ENCODE assay signal across 40 cellular contexts in genomic region chr1:204132718-204133117, GRCh38. TPM values are rescaled to one million over a fixed set of nuclear protein-coding genes. Genes with fewer than 3 reads are reported as not detected.
"Had no signal": no experiment of that assay in that cellular context is flagged by ENCODE, and none has a peak within 500 bp of the region (broad histone marks: within the 10 kb centered on the region; RNA-seq: fewer than 3 reads in every experiment).

No MANE protein-coding gene starts in this region.

- H3K27ac ChIP-seq: ascending aorta, cardiac muscle cell, WERI-Rb-1 had no signal

- H3K9me3 ChIP-seq: ascending aorta had no signal

- H3K27me3 Mint-ChIP-seq: activated CD4-positive, alpha-beta memory T cell treated with anti-CD3 and anti-CD28 coated beads, Interleukin-2, amount 10 ng/mL, durations not matched to agents 7 days and 5 days; activated CD4-positive, alpha-beta T cell treated with anti-CD3 and anti-CD28 coated beads for 36 hours; activated CD4-positive, alpha-beta T cell treated with anti-CD3 and anti-CD28 coated beads, Interleukin-2, amount 10 ng/mL, durations not matched to agents 7 days and 5 days; activated CD8-positive, alpha-beta memory T cell treated with anti-CD3 and anti-CD28 coated beads, Interleukin-2, amount 10 ng/mL, durations not matched to agents 7 days and 5 days; activated naive CD4-positive, alpha-beta T cell treated with anti-CD3 and anti-CD28 coated beads, Interleukin-2, amount 50 U/mL, for 24 hours; activated naive CD8-positive, alpha-beta T cell; activated naive CD8-positive, alpha-beta T cell treated with anti-CD3 and anti-CD28 coated beads, Interleukin-2, amount 10 ng/mL, durations not matched to agents 7 days and 5 days; activated naive CD8-positive, alpha-beta T cell treated with anti-CD3 and anti-CD28 coated beads, Interleukin-2, amount 50 U/mL, for 24 hours; activated T-cell treated with anti-CD3 and anti-CD28 coated beads, Interleukin-2, amount 50 U/mL, for 24 hours; brain; central memory CD8-positive, alpha-beta T cell had no signal

- H3K9me3 Mint-ChIP-seq: activated CD4-positive, alpha-beta memory T cell treated with anti-CD3 and anti-CD28 coated beads, Interleukin-2, amount 10 ng/mL, durations not matched to agents 7 days and 5 days; activated CD4-positive, alpha-beta T cell treated with anti-CD3 and anti-CD28 coated beads, Interleukin-2, amount 10 ng/mL, durations not matched to agents 7 days and 5 days; activated naive CD4-positive, alpha-beta T cell treated with anti-CD3 and anti-CD28 coated beads, Interleukin-2, amount 10 ng/mL, durations not matched to agents 7 days and 5 days; activated naive CD4-positive, alpha-beta T cell treated with anti-CD3 and anti-CD28 coated beads, Interleukin-2, amount 50 U/mL, for 24 hours; activated naive CD8-positive, alpha-beta T cell treated with anti-CD3 and anti-CD28 coated beads, Interleukin-2, amount 10 ng/mL, durations not matched to agents 7 days and 5 days; activated naive CD8-positive, alpha-beta T cell treated with anti-CD3 and anti-CD28 coated beads, Interleukin-2, amount 50 U/mL, for 24 hours; activated T-cell treated with anti-CD3 and anti-CD28 coated beads, Interleukin-2, amount 50 U/mL, for 24 hours; activated T-helper 2 cell treated with anti-CD3 and anti-CD28 coated beads, Interferon-gamma antibody, Interleukin-2, Interleukin-4, amounts not matched to agents 10 μg/mL and 5 μg/mL and 100 μg/mL, durations not matched to agents 14 hours and 24 hours and 36 hours; brain; central memory CD8-positive, alpha-beta T cell; T-helper 1 cell treated with Interleukin-12 subunit alpha and Interleukin-12 subunit beta and Interleukin-4 antibody, amounts not matched to agents 30 μg/mL and 1 μg/mL, for 36 hours; T-helper 2 cell treated with Interferon-gamma antibody and Interleukin-4, amounts not matched to agents 5 μg/mL and 100 μg/mL, for 36 hours; WTC11 had no signal

- H3K4me3 ChIP-seq: ascending aorta, cardiac muscle cell had no signal

- H3K27me3 ChIP-seq: ascending aorta, cardiac muscle cell had no signal

- H3K36me3 ChIP-seq: cardiac muscle cell had no signal

- H3K4me3 Mint-ChIP-seq: activated CD4-positive, alpha-beta memory T cell treated with anti-CD3 and anti-CD28 coated beads, Interleukin-2, amount 10 ng/mL, durations not matched to agents 7 days and 5 days; activated CD4-positive, alpha-beta T cell treated with anti-CD3 and anti-CD28 coated beads for 36 hours; activated CD4-positive, alpha-beta T cell treated with anti-CD3 and anti-CD28 coated beads, Interleukin-2, amount 10 ng/mL, durations not matched to agents 7 days and 5 days; activated CD8-positive, alpha-beta memory T cell treated with anti-CD3 and anti-CD28 coated beads, Interleukin-2, amount 10 ng/mL, durations not matched to agents 7 days and 5 days; activated CD8-positive, alpha-beta T cell treated with anti-CD3 and anti-CD28 coated beads, Interleukin-2, amount 10 ng/mL, durations not matched to agents 7 days and 5 days; activated naive CD4-positive, alpha-beta T cell treated with anti-CD3 and anti-CD28 coated beads, Interleukin-2, amount 10 ng/mL, durations not matched to agents 7 days and 5 days; activated naive CD4-positive, alpha-beta T cell treated with anti-CD3 and anti-CD28 coated beads, Interleukin-2, amount 50 U/mL, for 24 hours; activated naive CD8-positive, alpha-beta T cell; activated naive CD8-positive, alpha-beta T cell treated with anti-CD3 and anti-CD28 coated beads, Interleukin-2, amount 10 ng/mL, durations not matched to agents 7 days and 5 days; activated naive CD8-positive, alpha-beta T cell treated with anti-CD3 and anti-CD28 coated beads, Interleukin-2, amount 50 U/mL, for 24 hours; activated T-cell treated with anti-CD3 and anti-CD28 coated beads, Interleukin-2, amount 50 U/mL, for 24 hours; brain; central memory CD8-positive, alpha-beta T cell; T-helper 1 cell treated with Interleukin-12 subunit alpha and Interleukin-12 subunit beta and Interleukin-4 antibody, amounts not matched to agents 30 μg/mL and 1 μg/mL, for 36 hours; T-helper 2 cell treated with Interferon-gamma antibody and Interleukin-4, amounts not matched to agents 5 μg/mL and 100 μg/mL, for 36 hours; WTC11 had no signal

- H3K36me3 Mint-ChIP-seq: activated CD8-positive, alpha-beta memory T cell treated with anti-CD3 and anti-CD28 coated beads, Interleukin-2, amount 10 ng/mL, durations not matched to agents 7 days and 5 days; activated naive CD4-positive, alpha-beta T cell treated with anti-CD3 and anti-CD28 coated beads, Interleukin-2, amount 10 ng/mL, durations not matched to agents 7 days and 5 days; activated naive CD4-positive, alpha-beta T cell treated with anti-CD3 and anti-CD28 coated beads, Interleukin-2, amount 50 U/mL, for 24 hours; activated naive CD8-positive, alpha-beta T cell; activated naive CD8-positive, alpha-beta T cell treated with anti-CD3 and anti-CD28 coated beads, Interleukin-2, amount 10 ng/mL, durations not matched to agents 7 days and 5 days had no signal

- DNase-seq: activated CD4-positive, alpha-beta memory T cell treated with anti-CD3 and anti-CD28 coated beads, Interleukin-2, amount 10 ng/mL, durations not matched to agents 7 days and 5 days; activated CD4-positive, alpha-beta T cell treated with anti-CD3 and anti-CD28 coated beads for 1 hour; activated CD4-positive, alpha-beta T cell treated with anti-CD3 and anti-CD28 coated beads for 36 hours; activated CD4-positive, alpha-beta T cell treated with anti-CD3 and anti-CD28 coated beads for 48 hours; activated CD4-positive, alpha-beta T cell treated with anti-CD3 and anti-CD28 coated beads, Interleukin-2, amount 10 ng/mL, durations not matched to agents 7 days and 5 days; activated CD4-positive, alpha-beta T cell treated with anti-CD3 and anti-CD28 coated beads, Interleukin-2, amount 50 U/mL, for 48 hours; activated CD4-positive, CD25-positive, alpha-beta regulatory T cell; activated CD8-positive, alpha-beta memory T cell treated with anti-CD3 and anti-CD28 coated beads for 24 hours; activated CD8-positive, alpha-beta memory T cell treated with anti-CD3 and anti-CD28 coated beads, Interleukin-2, amount 10 ng/mL, durations not matched to agents 7 days and 5 days; activated CD8-positive, alpha-beta memory T cell treated with anti-CD3 and anti-CD28 coated beads, Interleukin-2, amount 50 U/mL, for 48 hours; activated CD8-positive, alpha-beta T cell treated with anti-CD3 and anti-CD28 coated beads, Interleukin-2, amount 10 ng/mL, durations not matched to agents 7 days and 5 days; activated effector memory CD4-positive, alpha-beta T cell treated with Interleukin-2 at 50 U/mL for 16 hours; activated gamma-delta T cell; activated naive CD4-positive, alpha-beta T cell treated with anti-CD3 and anti-CD28 coated beads, Interleukin-2, amount 10 ng/mL, durations not matched to agents 7 days and 5 days; activated naive CD4-positive, alpha-beta T cell treated with Interleukin-2 at 50 U/mL for 16 hours; activated naive CD8-positive, alpha-beta T cell treated with anti-CD3 and anti-CD28 coated beads, Interleukin-2, amount 10 ng/mL, durations not matched to agents 7 days and 5 days; activated naive CD8-positive, alpha-beta T cell treated with anti-CD3 and anti-CD28 coated beads, Interleukin-2, amount 50 U/mL, for 24 hours; activated T-cell treated with anti-CD3 and anti-CD28 coated beads, Interleukin-2, amount 50 U/mL, for 24 hours; activated T-cell treated with anti-CD3 and anti-CD28 coated beads, Interleukin-2, amount 50 U/mL, for 48 hours; amygdala; anterior cingulate cortex; caudate nucleus; cerebellar nuclear complex; T-helper 1 cell; T-helper 2 cell; T-helper 9 cell; WERI-Rb-1 had no signal

- FAIRE-seq: bronchial epithelial cell had no signal

- ATAC-seq: activated CD4-positive, alpha-beta T cell treated with anti-CD3 and anti-CD28 coated beads for 36 hours; activated CD4-positive, CD25-positive, alpha-beta regulatory T cell treated with anti-CD3 and anti-CD28 coated beads, Interleukin-2, amount 50 U/mL, for 24 hours; activated CD8-positive, alpha-beta memory T cell treated with anti-CD3 and anti-CD28 coated beads, Interleukin-2, amount 10 ng/mL, durations not matched to agents 7 days and 5 days; activated CD8-positive, alpha-beta T cell treated with anti-CD3 and anti-CD28 coated beads, Interleukin-2, amount 10 ng/mL, durations not matched to agents 7 days and 5 days; activated naive CD8-positive, alpha-beta T cell treated with anti-CD3 and anti-CD28 coated beads, Interleukin-2, amount 50 U/mL, for 24 hours; WTC11 had no signal

- H3K27ac Mint-ChIP-seq: activated CD4-positive, alpha-beta memory T cell treated with anti-CD3 and anti-CD28 coated beads, Interleukin-2, amount 10 ng/mL, durations not matched to agents 7 days and 5 days; activated CD4-positive, alpha-beta T cell treated with anti-CD3 and anti-CD28 coated beads for 36 hours; activated CD4-positive, alpha-beta T cell treated with anti-CD3 and anti-CD28 coated beads, Interleukin-2, amount 10 ng/mL, durations not matched to agents 7 days and 5 days; activated CD8-positive, alpha-beta memory T cell treated with anti-CD3 and anti-CD28 coated beads, Interleukin-2, amount 10 ng/mL, durations not matched to agents 7 days and 5 days; activated CD8-positive, alpha-beta T cell treated with anti-CD3 and anti-CD28 coated beads, Interleukin-2, amount 10 ng/mL, durations not matched to agents 7 days and 5 days; activated naive CD4-positive, alpha-beta T cell treated with anti-CD3 and anti-CD28 coated beads, Interleukin-2, amount 10 ng/mL, durations not matched to agents 7 days and 5 days; activated naive CD4-positive, alpha-beta T cell treated with anti-CD3 and anti-CD28 coated beads, Interleukin-2, amount 50 U/mL, for 24 hours; activated naive CD8-positive, alpha-beta T cell; activated naive CD8-positive, alpha-beta T cell treated with anti-CD3 and anti-CD28 coated beads, Interleukin-2, amount 10 ng/mL, durations not matched to agents 7 days and 5 days; activated naive CD8-positive, alpha-beta T cell treated with anti-CD3 and anti-CD28 coated beads, Interleukin-2, amount 50 U/mL, for 24 hours; activated T-cell treated with anti-CD3 and anti-CD28 coated beads, Interleukin-2, amount 50 U/mL, for 24 hours; activated T-helper 2 cell treated with anti-CD3 and anti-CD28 coated beads, Interferon-gamma antibody, Interleukin-2, Interleukin-4, amounts not matched to agents 10 μg/mL and 5 μg/mL and 100 μg/mL, durations not matched to agents 14 hours and 24 hours and 36 hours; brain; T-helper 1 cell treated with Interleukin-12 subunit alpha and Interleukin-12 subunit beta and Interleukin-4 antibody, amounts not matched to agents 30 μg/mL and 1 μg/mL, for 36 hours; T-helper 2 cell treated with Interferon-gamma antibody and Interleukin-4, amounts not matched to agents 5 μg/mL and 100 μg/mL, for 36 hours; WTC11 had no signal

RNA-seq across cellular contexts. Expression of gene ETNK2, which starts 19.1 kb away (rescaled TPM):
- total RNA-seq: activated CD8-positive, alpha-beta memory T cell treated with anti-CD3 and anti-CD28 coated beads, Interleukin-2, amount 10 ng/mL, durations not matched to agents 7 days and 5 days had no signal

RNA-seq across cellular contexts. Expression of gene REN, which starts 33.4 kb away (rescaled TPM):
- total RNA-seq: activated CD4-positive, alpha-beta memory T cell treated with anti-CD3 and anti-CD28 coated beads, Interleukin-2, amount 10 ng/mL, durations not matched to agents 7 days and 5 days; activated CD4-positive, alpha-beta T cell treated with anti-CD3 and anti-CD28 coated beads for 36 hours; activated CD4-positive, alpha-beta T cell treated with anti-CD3 and anti-CD28 coated beads, Interleukin-2, amount 10 ng/mL, durations not matched to agents 7 days and 5 days; activated CD8-positive, alpha-beta memory T cell treated with anti-CD3 and anti-CD28 coated beads, Interleukin-2, amount 10 ng/mL, durations not matched to agents 7 days and 5 days; activated CD8-positive, alpha-beta T cell treated with anti-CD3 and anti-CD28 coated beads, Interleukin-2, amount 10 ng/mL, durations not matched to agents 7 days and 5 days; activated naive CD8-positive, alpha-beta T cell treated with anti-CD3 and anti-CD28 coated beads, Interleukin-2, amount 10 ng/mL, durations not matched to agents 7 days and 5 days; activated T-helper 2 cell treated with anti-CD3 and anti-CD28 coated beads, Interferon-gamma antibody, Interleukin-2, Interleukin-4, amounts not matched to agents 10 μg/mL and 5 μg/mL and 100 μg/mL, durations not matched to agents 14 hours and 24 hours and 36 hours; ascending aorta; cardiac muscle cell; chondrocyte; WTC11 had no signal
